In genomic region chrX:37378830-37379229, GRCh38 we compare ENCODE assay signal across 23 cellular contexts. TPM values are rescaled to one million over a fixed set of nuclear protein-coding genes. Genes with fewer than 3 reads are reported as not detected.
"Had no signal": no experiment of that assay in that cellular context is flagged by ENCODE, and none has a peak within 500 bp of the region (broad histone marks: within the 10 kb centered on the region; RNA-seq: fewer than 3 reads in every experiment).

No MANE protein-coding gene starts in this region.

- H3K4me3 ChIP-seq: hepatocyte, pancreas, sigmoid colon, thoracic aorta, upper lobe of right lung had no signal

- FAIRE-seq: islet of Langerhans had no signal

- H3K4me2 ChIP-seq: hepatocyte had no signal

- H3K9me3 ChIP-seq: pancreas, sigmoid colon, thoracic aorta, upper lobe of right lung had no signal

- H3K36me3 ChIP-seq: brain microvascular endothelial cell, pancreas, sigmoid colon, thoracic aorta, upper lobe of right lung had no signal

- H2AFZ ChIP-seq: hepatocyte had no signal

- H3K27me3 ChIP-seq: brain microvascular endothelial cell, hepatocyte, sigmoid colon, upper lobe of right lung had no signal

- ATAC-seq: activated CD4-positive, CD25-positive, alpha-beta regulatory T cell treated with anti-CD3 and anti-CD28 coated beads, Interleukin-2, amount 50 U/mL, for 24 hours; activated naive CD8-positive, alpha-beta T cell treated with anti-CD3 and anti-CD28 coated beads, Interleukin-2, amount 50 U/mL, for 24 hours; activated T-cell treated with anti-CD3 and anti-CD28 coated beads, Interleukin-2, amount 50 U/mL, for 4 hours; esophagus mucosa; left lobe of liver; naive thymus-derived CD4-positive, alpha-beta T cell; pancreas; SK-N-SH treated with all-trans-retinoic acid at 6 μM for 48 hours; stimulated activated naive B cell treated with anti-CD40 and anti-IgM and Interleukin-4, amounts not matched to agents 10 μg/mL and 1 μg/mL and 100 μg/mL, for 72 hours; T-cell; upper lobe of right lung had no signal

- H3K4me1 ChIP-seq: upper lobe of right lung had no signal

- DNase-seq: activated CD4-positive, alpha-beta T cell treated with anti-CD3 and anti-CD28 coated beads, Interleukin-2, amount 10 ng/mL, durations not matched to agents 7 days and 5 days; activated CD8-positive, alpha-beta memory T cell treated with anti-CD3 and anti-CD28 coated beads, Interleukin-2, amount 50 U/mL, for 4 hours; activated naive CD4-positive, alpha-beta T cell treated with anti-CD3 and anti-CD28 coated beads, Interleukin-2, amount 10 ng/mL, durations not matched to agents 7 days and 5 days; activated naive CD8-positive, alpha-beta T cell treated with anti-CD3 and anti-CD28 coated beads, Interleukin-2, amount 50 U/mL, for 24 hours; activated T-cell treated with anti-CD3 and anti-CD28 coated beads, Interleukin-2, amount 50 U/mL, for 4 hours; aorta; brain microvascular endothelial cell; cerebellar nuclear complex; effector CD4-positive, alpha-beta T cell; naive thymus-derived CD4-positive, alpha-beta T cell; pancreas; sigmoid colon; stimulated activated naive B cell treated with anti-CD40 and anti-IgM and Interleukin-4, amounts not matched to agents 10 μg/mL and 1 μg/mL and 100 μg/mL, for 72 hours; T-cell; upper lobe of right lung had no signal

- H3K27ac ChIP-seq: brain microvascular endothelial cell, hepatocyte, pancreas, sigmoid colon, thoracic aorta, upper lobe of right lung had no signal

RNA-seq across cellular contexts. Expression of gene PRRG1, which starts 29.7 kb away (rescaled TPM):
- total RNA-seq: activated CD4-positive, alpha-beta T cell treated with anti-CD3 and anti-CD28 coated beads, Interleukin-2, amount 10 ng/mL, durations not matched to agents 7 days and 5 days; activated T-cell treated with anti-CD3 and anti-CD28 coated beads, Interleukin-2, amount 50 U/mL, for 4 hours; mononuclear cell had no signal
- polyA plus RNA-seq: naive thymus-derived CD4-positive, alpha-beta T cell had no signal
